8 cellular contexts compared by ENCODE assay signal in genomic region chr19:52786464-52787354, GRCh38. TPM values are rescaled to one million over a fixed set of nuclear protein-coding genes. Genes with fewer than 3 reads are reported as not detected.
DNase-seq lines count a peak whose midpoint lies in the region; ATAC-seq and TF ChIP-seq lines count a peak whose summit lies in the region.
"Not testable (repeated sequence)": the region's sequence is repeated elsewhere in the genome, so short reads cannot be mapped to it uniquely, and the experiment has no call there.

ZNF600 (minus strand) TSS chr19:52786791; CDS start chr19:52778888, 7,903 bp downstream.

- not testable (repeated sequence) for H3K27me3 Mint-ChIP-seq in naive B cell

- peak within 1 kb of the TSS; percentile 77 to 98 (median 96) for H3K4me3 Mint-ChIP-seq in naive B cell

- H3K4me3 ChIP-seq in SJSA1 (peak within 1 kb of the TSS; percentile 50), fibroblast of pulmonary artery (replicated peaks; ENCODE audit: low read depth, low read length) (peak within 1 kb of the TSS; percentile 73)

- H3K27ac ChIP-seq in SJSA1 = not testable (repeated sequence)

- H3K4me1 ChIP-seq in SJSA1 (replicated peaks) = not testable (repeated sequence)

- TF ChIP-seq CTCF in fibroblast of pulmonary artery (IDR thresholded peaks at IDR 0.05; ENCODE audit: low read length, missing control alignments) = not testable (repeated sequence)

- not testable (repeated sequence) for H3K9me3 ChIP-seq in SJSA1 (replicated peaks)

- H3K4me1 Mint-ChIP-seq in naive B cell = peaks cover 32 to 49% (median 48%) of the 10 kb centered on the region in 3 donors

- DNase-seq in DMS153 (lab: John Stamatoyannopoulos, UW) (peak; percentile 73), HuH-7.5 (ENCODE audit: low spot score) (peak; percentile 35), SJSA1 (ENCODE audit: low read depth in 1 of 2, low spot score in 2 of 2) (peak; percentile 51 to 70), fibroblast of pulmonary artery (ENCODE audit: low read depth) (peak; percentile 60), naive B cell (peak; percentile 74)
- peak; percentile 81 for DNase-seq in activated effector memory CD4-positive, alpha-beta T cell treated with Interleukin-2 at 50 U/mL for 16 hours
- DNase-seq in stimulated activated CD8-positive, alpha-beta memory T cell treated with anti-CD3 and anti-CD28 coated beads, Interleukin-4, amount 100 ng/mL, for 48 hours = peak; percentile 85

- H3K9me3 Mint-ChIP-seq in naive B cell = peaks cover 0 to 10% (median 0%) of the 10 kb centered on the region in 7 donors

- ATAC-seq in GM21528 (IDR thresholded peaks at IDR 0.05; ENCODE audit: low FRiP score, unreplicated experiment) (peak; percentile 92), naive B cell (ENCODE audit: low read depth in 2 of 2) (peak; percentile 98)

- H3K27me3 ChIP-seq in SJSA1 (replicated peaks) = not testable (repeated sequence)

- not testable (repeated sequence) for H3K36me3 ChIP-seq in SJSA1

- H3K27ac Mint-ChIP-seq in naive B cell = peak within 1 kb of the TSS; percentile 59 to 96 (median 88)

- H3K36me3 Mint-ChIP-seq in naive B cell = peaks cover 5 to 13% of the 10 kb centered on the region in 2 donors

RNA-seq across cellular contexts. Expression of gene ZNF600, which starts in this region (rescaled TPM):
- 2.1 and 2.9 TPM in 2 replicates for total RNA-seq in SJSA1 (2014; rRNA removed; shearing (Covaris generic))
- 10 to 100 TPM in 4 of 6 donors, 1 to 10 TPM in 2; 8.2 to 21.9 (median 10.6) TPM for polyA plus RNA-seq in naive B cell (ENCODE audit: low read depth in 6 of 6)

Comparison
In these comparisons a context has a peak if more than half of its experiments do, and no peak if none do; other contexts are left out.
1. DNase-seq: peak in every context shown above with its lines; median percentile 85 in stimulated activated CD8-positive, alpha-beta memory T cell treated with anti-CD3 and anti-CD28 coated beads, Interleukin-4, amount 100 ng/mL, for 48 hours; 81 in activated effector memory CD4-positive, alpha-beta T cell treated with Interleukin-2 at 50 U/mL for 16 hours; 74 in naive B cell; 73 in DMS153; 60 in SJSA1; 60 in fibroblast of pulmonary artery; 35 in HuH-7.5.